Comparison of ENCODE assay signal across 1 cellular context in genomic region chr9:14906000-14906399, GRCh38.
TF ChIP-seq lines count a peak whose summit lies in the region.

No MANE protein-coding gene starts in this region.

TF ChIP-seq in GM23338, 12 proteins besides CTCF, POLR2A, EP300 and RAD21 (continued from another document):
- TF ChIP-seq REST (IDR thresholded peaks at IDR 0.05; ENCODE audit: unreplicated experiment) (no peak), ETS1 (IDR thresholded peaks at IDR 0.05) (no peak), ZNF462 (CRISPR knock-in tag; IDR thresholded peaks at IDR 0.05) (no peak), CREB1 (CRISPR knock-in tag; IDR thresholded peaks at IDR 0.05; ENCODE audit: low read depth) (no peak), JUNB (IDR thresholded peaks at IDR 0.05; ENCODE audit: unreplicated experiment) (no peak), POLR2AphosphoS5 (IDR thresholded peaks at IDR 0.05; ENCODE audit: low read depth) (no peak), ZNF114 (CRISPR knock-in tag; IDR thresholded peaks at IDR 0.05) (no peak), EZH2phosphoT487 (IDR thresholded peaks at IDR 0.05; ENCODE audit: unreplicated experiment) (no peak), ZNF331 (CRISPR knock-in tag; IDR thresholded peaks at IDR 0.05; ENCODE audit: low read depth) (no peak), NANOG (IDR thresholded peaks at IDR 0.05; ENCODE audit: borderline replicate concordance) (no peak)
